In the genomic region with DNA sequence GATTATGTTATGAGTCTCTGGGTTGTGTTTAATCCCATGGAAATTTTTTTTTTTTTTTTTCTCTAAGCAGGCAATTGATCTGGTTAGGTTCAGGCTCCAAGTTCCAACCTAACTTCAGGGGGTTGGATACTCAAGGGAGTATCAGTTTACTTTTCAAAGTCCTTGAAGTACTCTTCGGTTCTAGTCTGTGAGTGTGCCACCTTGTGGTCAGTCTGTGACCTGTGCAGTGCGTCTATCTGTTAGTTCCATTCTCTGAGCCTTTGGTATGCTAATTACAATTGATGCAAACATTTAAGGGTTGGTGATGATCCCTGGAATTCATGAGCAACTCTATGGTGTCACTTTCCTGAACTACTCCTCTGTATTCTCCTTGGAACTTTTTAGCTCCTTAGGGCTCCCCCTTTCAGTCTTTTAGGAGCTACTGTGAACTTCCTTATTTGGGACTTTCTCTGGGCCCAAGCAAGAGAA, we compare ENCODE assay signal across 9 cellular contexts.
DNase-seq lines count a peak whose midpoint lies in the region; ATAC-seq and TF ChIP-seq lines count a peak whose summit lies in the region.
"Had no signal": no experiment of that assay in that cellular context is flagged by ENCODE, and none has a peak within 500 bp of the region (broad histone marks: within the 10 kb centered on the region; RNA-seq: fewer than 3 reads in every experiment).

No MANE protein-coding gene starts in this region.

- TF ChIP-seq EP300 in upper lobe of left lung (IDR thresholded peaks at IDR 0.05), result no peak

- no peak overlapping the region for H3K4me3 ChIP-seq in RWPE2 (ENCODE audit: severe bottlenecking)
- no peak overlapping the region for H3K4me3 ChIP-seq in upper lobe of left lung
- H3K4me3 ChIP-seq: BLaER1 had no signal

- H3K9me3 ChIP-seq in RWPE2 (ENCODE audit: severe bottlenecking) (peaks cover 2% of the 10 kb centered on the region), upper lobe of left lung (no peaks in the 10 kb centered on the region)

- ATAC-seq in HG02642 (IDR thresholded peaks at IDR 0.05; ENCODE audit: poor library complexity, unreplicated experiment), result peak; percentile 69
- no peak for ATAC-seq in RWPE2 (ENCODE audit: low read depth)
- peak in 1 of 2 donors; percentile 68 for ATAC-seq in upper lobe of left lung (ENCODE audit: low FRiP score in 2 of 2)

- DNase-seq in NCI-H2029 treated with DMSO at 0.1 percent for 48 hours (lab: John Stamatoyannopoulos, UW), result peak; percentile 34
- no peak for DNase-seq in NCI-H2029 (lab: John Stamatoyannopoulos, UW)
- DNase-seq in RWPE2 (ENCODE audit: low spot score), result no peak
- DNase-seq in globus pallidus (ENCODE audit: low spot score), result peak; percentile 9
- DNase-seq in upper lobe of left lung, result peak in 1 of 2 donors; percentile 59
- DNase-seq in COR-L47 (lab: John Stamatoyannopoulos, UW), result no peak
- DNase-seq in pons (ENCODE audit: low spot score), result no peak

- H3K27ac ChIP-seq in RWPE2 (ENCODE audit: poor library complexity, severe bottlenecking), result no peak overlapping the region
- no peak overlapping the region for H3K27ac ChIP-seq in upper lobe of left lung
- H3K27ac ChIP-seq: BLaER1 had no signal

- no peak for TF ChIP-seq POLR2A in upper lobe of left lung (IDR thresholded peaks at IDR 0.05)

- TF ChIP-seq CTCF in RWPE2 (IDR thresholded peaks at IDR 0.05; ENCODE audit: poor library complexity, severe bottlenecking) (peak; percentile 52), upper lobe of left lung (IDR thresholded peaks at IDR 0.05) (peak; percentile 45 to 68 (median 56))

- H3K27me3 ChIP-seq in RWPE2 (ENCODE audit: insufficient read depth, poor library complexity, severe bottlenecking) (no peaks in the 10 kb centered on the region), upper lobe of left lung (no peaks in the 10 kb centered on the region)
- H3K27me3 ChIP-seq: BLaER1 had no signal

- H3K4me1 ChIP-seq in RWPE2 (ENCODE audit: insufficient read depth, poor library complexity, severe bottlenecking) (no peaks in the 10 kb centered on the region), upper lobe of left lung (no peaks in the 10 kb centered on the region)
- H3K4me1 ChIP-seq: BLaER1 had no signal

- 41 to 43% methylated on average over 2 of the region's 2 CpGs for WGBS in upper lobe of left lung, 2 donors

- no peaks in the 10 kb centered on the region for H3K36me3 ChIP-seq in RWPE2 (ENCODE audit: low read depth)
- H3K36me3 ChIP-seq in upper lobe of left lung, result no peaks in the 10 kb centered on the region
- H3K36me3 ChIP-seq: BLaER1 had no signal

Comparison
In these comparisons a context has a peak if more than half of its experiments do, and no peak if none do; other contexts are left out.
1. DNase-seq: peak in NCI-H2029 treated with DMSO at 0.1 percent for 48 hours (single experiment) and globus pallidus (single experiment); none in NCI-H2029 (single experiment), RWPE2 (single experiment), COR-L47 (single experiment) and pons (single experiment).